In genomic region chr3:112013058-112013783, GRCh38 we compare ENCODE assay signal across 8 cellular contexts. TPM values are rescaled to one million over a fixed set of nuclear protein-coding genes. Genes with fewer than 3 reads are reported as not detected.
A peak's percentile ranks its signal among the peaks of the same experiment; 100 is the strongest.
DNase-seq lines count a peak whose midpoint lies in the region; ATAC-seq and TF ChIP-seq lines count a peak whose summit lies in the region.

No MANE protein-coding gene starts in this region.

- peaks cover 25% of the 10 kb centered on the region for H3K4me1 Mint-ChIP-seq in activated naive CD4-positive, alpha-beta T cell treated with anti-CD3 and anti-CD28 coated beads, Interleukin-2, amount 50 U/mL, for 24 hours

- TF ChIP-seq CTCF in A673 (conservative IDR thresholded peaks at IDR 0.05; ENCODE audit: low read depth, low read length) (peak; percentile 85), uterus (IDR thresholded peaks at IDR 0.05) (peak; percentile 56 to 74 (median 60))

- CTCF ChIA-PET in A673 (lab: Charles Lee), result interaction anchor here (0.6 to 3.5 kb wide), 17 partner anchors 11 to 346 kb away, joined by 3 to 24 read pairs (median 4); partner anchors contain the start of gene ABHD10

- no peaks in the 10 kb centered on the region for H3K27me3 ChIP-seq in A673 (replicated peaks; ENCODE audit: insufficient read depth, low read depth, low read length, poor library complexity)
- no peaks in the 10 kb centered on the region for H3K27me3 ChIP-seq in SJSA1 (replicated peaks)
- H3K27me3 ChIP-seq in uterus, result no peaks in the 10 kb centered on the region

- H3K4me3 Mint-ChIP-seq in activated naive CD4-positive, alpha-beta T cell treated with anti-CD3 and anti-CD28 coated beads, Interleukin-2, amount 50 U/mL, for 24 hours, result peak overlapping the region; percentile 13

- no peaks in the 10 kb centered on the region for H3K36me3 Mint-ChIP-seq in activated naive CD4-positive, alpha-beta T cell treated with anti-CD3 and anti-CD28 coated beads, Interleukin-2, amount 50 U/mL, for 24 hours

- H3K9me3 Mint-ChIP-seq in activated naive CD4-positive, alpha-beta T cell treated with anti-CD3 and anti-CD28 coated beads, Interleukin-2, amount 50 U/mL, for 24 hours, result no peaks in the 10 kb centered on the region

- POLR2A ChIA-PET in A673 (lab: Charles Lee; ENCODE audit: low non-redundant PET), result no interaction called here

- no peak overlapping the region for H3K27ac Mint-ChIP-seq in activated naive CD4-positive, alpha-beta T cell treated with anti-CD3 and anti-CD28 coated beads, Interleukin-2, amount 50 U/mL, for 24 hours

- BruUV-seq in A673 (replicated peaks; lab: Mats Ljungman, UMichigan), result no TSS peak

- peaks cover 29% of the 10 kb centered on the region for H3K4me1 ChIP-seq in A673 (ENCODE audit: insufficient read depth, low read length, poor library complexity, severe bottlenecking)
- peaks cover 3% of the 10 kb centered on the region; the same call in 1 of the 2 replicates for H3K4me1 ChIP-seq in SJSA1 (replicated peaks)
- no peaks in the 10 kb centered on the region for H3K4me1 ChIP-seq in uterus

- intact Hi-C loops in A673 (cut with micrococcal nuclease; ENCODE audit: unreplicated experiment), result loop anchor here (1.0 to 2.0 kb wide), 2 partner anchors 24 to 296 kb away; no protein-coding TSS in a partner anchor
- intact Hi-C loops in uterus (cut with DNase I; ENCODE audit: low total_unique reads), result no loop called here

- peak; percentile 84 for DNase-seq in A673 (ENCODE audit: low spot score)
- DNase-seq in SJSA1 (ENCODE audit: low read depth in 1 of 2, low spot score in 2 of 2), result peak; percentile 45 to 52
- peak; percentile 36 for DNase-seq in glomerular endothelial cell (ENCODE audit: extremely low read depth, low read depth, low spot score)
- DNase-seq in pons (ENCODE audit: low spot score), result peak; percentile 85
- peak; percentile 51 to 57 for DNase-seq in uterus

- H3K4me3 ChIP-seq in A673 (ENCODE audit: low read depth, low read length, poor library complexity, severe bottlenecking) (no peak overlapping the region), SJSA1 (no peak overlapping the region), uterus (no peak overlapping the region)

- H3K27me3 Mint-ChIP-seq in activated naive CD4-positive, alpha-beta T cell treated with anti-CD3 and anti-CD28 coated beads, Interleukin-2, amount 50 U/mL, for 24 hours, result no peaks in the 10 kb centered on the region

- TF ChIP-seq POLR2A in uterus (IDR thresholded peaks at IDR 0.05), result no peak

- H3K36me3 ChIP-seq in A673 (ENCODE audit: insufficient read depth, low read length, poor library complexity, severe bottlenecking), result no peaks in the 10 kb centered on the region
- no peaks in the 10 kb centered on the region for H3K36me3 ChIP-seq in SJSA1
- no peaks in the 10 kb centered on the region for H3K36me3 ChIP-seq in uterus

- ATAC-seq in GM18511 (IDR thresholded peaks at IDR 0.05; ENCODE audit: unreplicated experiment) (peak; percentile 86), HG03045 (IDR thresholded peaks at IDR 0.05; ENCODE audit: unreplicated experiment) (peak; percentile 75)

- H3K9me3 ChIP-seq in A673 (ENCODE audit: low read depth, low read length, poor library complexity, severe bottlenecking), result no peaks in the 10 kb centered on the region
- H3K9me3 ChIP-seq in SJSA1 (replicated peaks), result no peaks in the 10 kb centered on the region
- no peaks in the 10 kb centered on the region for H3K9me3 ChIP-seq in uterus

- H3K27ac ChIP-seq in A673 (ENCODE audit: low read depth, low read length, poor library complexity, severe bottlenecking) (no peak overlapping the region), SJSA1 (no peak overlapping the region), uterus (no peak overlapping the region)

RNA-seq across cellular contexts. Expression of gene TAGLN3, which starts 14.5 kb away (rescaled TPM):
- total RNA-seq in A673 (2021) (0.37 TPM in 1 of 2 replicates, not detected in the other), glomerular endothelial cell (0.76 and 2.8 TPM in 2 replicates), uterus (10 to 100 TPM in 1 of 4 donors, under 1 TPM in 1, not detected in 2; 0.48 to 11.2 TPM)
- not detected in 2 replicates for total RNA-seq in SJSA1 (2014; rRNA removed; shearing (Covaris generic))

RNA-seq across cellular contexts. Expression of gene TMPRSS7, which starts 21.3 kb away (rescaled TPM):
- not detected in 2 replicates for total RNA-seq in A673 (2021)
- not detected in 2 replicates for total RNA-seq in SJSA1 (2014; rRNA removed; shearing (Covaris generic))
- total RNA-seq in glomerular endothelial cell, result not detected in 2 replicates
- not detected for total RNA-seq in uterus

RNA-seq across cellular contexts. Expression of gene ABHD10, which starts 34.4 kb away (rescaled TPM):
- total RNA-seq in A673 (2021) (39.7 and 40.7 TPM in 2 replicates), glomerular endothelial cell (16.3 and 20.3 TPM in 2 replicates), uterus (10 to 100 TPM; 25.6 to 74.1 (median 35.8) TPM)
- 23.1 and 33.7 TPM in 2 replicates for total RNA-seq in SJSA1 (2014; rRNA removed; shearing (Covaris generic))
